In the genomic region with DNA sequence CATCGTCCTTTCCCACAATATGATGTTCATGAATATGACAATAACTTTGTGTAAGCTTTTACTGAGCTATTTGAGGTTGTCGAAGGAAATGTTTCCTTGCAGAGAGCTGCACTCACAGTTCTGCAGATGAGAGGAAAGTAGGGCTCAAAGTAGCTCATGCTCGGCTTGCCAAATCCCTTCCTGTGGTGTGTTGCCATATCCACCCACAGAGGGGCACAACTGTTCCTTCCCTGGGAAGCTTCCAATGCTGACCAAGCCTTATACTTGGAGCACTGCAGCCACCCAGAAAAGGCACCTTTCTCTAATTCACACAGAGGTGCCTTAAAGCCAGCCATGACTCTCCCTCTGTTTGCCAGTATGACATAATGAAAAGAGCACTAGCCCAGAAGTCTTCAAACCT, we compare ENCODE assay signal across 18 cellular contexts.
DNase-seq lines count a peak whose midpoint lies in the region; ATAC-seq and TF ChIP-seq lines count a peak whose summit lies in the region.
"Had no signal": no experiment of that assay in that cellular context is flagged by ENCODE, and none has a peak within 500 bp of the region (broad histone marks: within the 10 kb centered on the region; RNA-seq: fewer than 3 reads in every experiment).

No MANE protein-coding gene starts in this region.

- no peak overlapping the region for H3K27ac ChIP-seq in PC-3 (ENCODE audit: low read length)
- no peak overlapping the region for H3K27ac ChIP-seq in hepatocyte
- H3K27ac ChIP-seq: lower lobe of right lung had no signal

- H3K27me3 ChIP-seq in H7 (ENCODE audit: control insufficient read depth, insufficient read depth, low read length) (no peaks in the 10 kb centered on the region; the same call in 1 of the 2 replicates), PC-3 (ENCODE audit: low read length) (peaks cover 35% of the 10 kb centered on the region), hepatocyte (no peaks in the 10 kb centered on the region)

- DNase-seq in H7 (peak; percentile 54), PC-3 (peak; percentile 3), hepatocyte (ENCODE audit: low spot score) (peak; percentile 8), retinal pigment epithelial cell (ENCODE audit: low read depth) (no peak), T-helper 9 cell (no peak)
- DNase-seq in activated CD4-positive, alpha-beta T cell treated with anti-CD3 and anti-CD28 coated beads, Interleukin-2, amount 50 U/mL, for 48 hours: no peak
- DNase-seq: activated CD4-positive, alpha-beta T cell treated with anti-CD3 and anti-CD28 coated beads for 48 hours; activated effector memory CD4-positive, alpha-beta T cell treated with Interleukin-2 at 50 U/mL for 16 hours; GF-D8; lower lobe of right lung; naive B cell; NCI-H2029 treated with DMSO at 0.1 percent for 48 hours; posterior cingulate gyrus; stimulated activated CD8-positive, alpha-beta memory T cell treated with anti-CD3 and anti-CD28 coated beads, Interleukin-4, amount 100 ng/mL, for 48 hours had no signal

- H4K20me1 ChIP-seq in PC-3 (ENCODE audit: low read length) (no peaks in the 10 kb centered on the region), hepatocyte (ENCODE audit: insufficient read depth, poor library complexity, severe bottlenecking) (no peaks in the 10 kb centered on the region)

- BruUV-seq in PC-3 (replicated peaks; lab: Mats Ljungman, UMichigan): no TSS peak

- TF ChIP-seq CTCF in PC-3 (conservative IDR thresholded peaks at IDR 0.05; ENCODE audit: low read depth, low read length) (0 out of 2 replicates have a peak, but pooled peaks have one; percentile 10), hepatocyte (IDR thresholded peaks at IDR 0.05; ENCODE audit: poor library complexity) (peak; percentile 15), retinal pigment epithelial cell (conservative IDR thresholded peaks at IDR 0.05; ENCODE audit: low read depth, low read length) (peak; percentile 22)

- H3K9me3 ChIP-seq in PC-3 (ENCODE audit: low read length) (no peaks in the 10 kb centered on the region), hepatocyte (ENCODE audit: low read depth) (no peaks in the 10 kb centered on the region)
- H3K9me3 ChIP-seq: lower lobe of right lung had no signal

- H3K4me2 ChIP-seq in PC-3 (ENCODE audit: low read length): no peak overlapping the region
- H3K4me2 ChIP-seq in hepatocyte: no peak overlapping the region

- CTCF ChIA-PET in PC-3 (lab: Charles Lee): interaction anchor here (0.6 kb wide), 1 partner anchor 154 kb away, joined by 3 read pairs; no protein-coding TSS in a partner anchor

- no peak overlapping the region for H3K4me3 ChIP-seq in H7 (ENCODE audit: insufficient read depth, low read depth, low read length)
- no peak overlapping the region for H3K4me3 ChIP-seq in PC-3 (ENCODE audit: low read length)
- H3K4me3 ChIP-seq in hepatocyte: no peak overlapping the region
- H3K4me3 ChIP-seq in retinal pigment epithelial cell (ENCODE audit: low read length): no peak overlapping the region
- H3K4me3 ChIP-seq: lower lobe of right lung had no signal

- H3K9me2 ChIP-seq in PC-3 (replicated peaks; ENCODE audit: low read length) (no peaks in the 10 kb centered on the region), hepatocyte (replicated peaks; ENCODE audit: insufficient read depth) (no peaks in the 10 kb centered on the region)

- intact Hi-C loops in PC-3 (cut with micrococcal nuclease): no loop called here

- H2AFZ ChIP-seq in PC-3 (ENCODE audit: low read length): no peak overlapping the region
- H2AFZ ChIP-seq in hepatocyte: no peak overlapping the region

- no peak for ATAC-seq in PC-3
- ATAC-seq in GM18867 (IDR thresholded peaks at IDR 0.05; ENCODE audit: unreplicated experiment): no peak
- ATAC-seq: esophagus mucosa, lower lobe of right lung, Panc1, SK-N-SH treated with all-trans-retinoic acid at 6 μM for 48 hours had no signal

- H3F3A ChIP-seq in PC-3 (ENCODE audit: low read length, unreplicated experiment): no peaks in the 10 kb centered on the region

- H3K4me1 ChIP-seq in PC-3 (ENCODE audit: insufficient read depth, low read length) (no peaks in the 10 kb centered on the region), hepatocyte (ENCODE audit: insufficient read depth) (no peaks in the 10 kb centered on the region)
- H3K4me1 ChIP-seq: lower lobe of right lung had no signal

- H3K9ac ChIP-seq in PC-3 (ENCODE audit: low read length): no peak overlapping the region

- 50% methylated on average over 3 of the region's 3 CpGs for WGBS in hepatocyte (ENCODE audit: low lambda C conversion rate, missing lambda C conversion rate)

- H3K79me2 ChIP-seq in PC-3 (ENCODE audit: low read length): no peaks in the 10 kb centered on the region
- H3K79me2 ChIP-seq in hepatocyte: no peaks in the 10 kb centered on the region

- POLR2A ChIA-PET in PC-3 (lab: Charles Lee; ENCODE audit: unreplicated experiment): no interaction called here

- H3K36me3 ChIP-seq in H7 (replicated peaks; ENCODE audit: control insufficient read depth, insufficient read depth, low read length) (no peaks in the 10 kb centered on the region), PC-3 (ENCODE audit: low read depth, low read length) (no peaks in the 10 kb centered on the region), hepatocyte (replicated peaks; ENCODE audit: insufficient read depth, low read depth) (no peaks in the 10 kb centered on the region)
- H3K36me3 ChIP-seq: lower lobe of right lung had no signal

Comparison
In these comparisons a context has a peak if more than half of its experiments do, and no peak if none do; other contexts are left out.
1. DNase-seq: peak in H7 (single experiment), PC-3 (single experiment) and hepatocyte (single experiment); none in retinal pigment epithelial cell (single experiment), T-helper 9 cell (single experiment) and activated CD4-positive, alpha-beta T cell treated with anti-CD3 and anti-CD28 coated beads, Interleukin-2, amount 50 U/mL, for 48 hours (0 of 2).
2. Peak in every context shown above with its lines, with median percentiles within 50 percentile points of each other: CTCF ChIP-seq.